9 cellular contexts compared by ENCODE assay signal in genomic region chr1:227192163-227192562, GRCh38.
A peak's percentile ranks its signal among the peaks of the same experiment; 100 is the strongest.
DNase-seq lines count a peak whose midpoint lies in the region; ATAC-seq and TF ChIP-seq lines count a peak whose summit lies in the region.
"Had no signal": no experiment of that assay in that cellular context is flagged by ENCODE, and none has a peak within 500 bp of the region (broad histone marks: within the 10 kb centered on the region; RNA-seq: fewer than 3 reads in every experiment).

No MANE protein-coding gene starts in this region.

- no peak overlapping the region for H3K27ac Mint-ChIP-seq in stimulated activated memory B cell treated with anti-CD40 and anti-IgM and Interleukin-4, amounts not matched to agents 10 μg/mL and 1 μg/mL and 100 μg/mL, for 72 hours

- no peak for TF ChIP-seq POLR2A in vagina (IDR thresholded peaks at IDR 0.05)

- intact Hi-C loops in vagina (cut with DNase I), result no loop called here

- H3K4me3 ChIP-seq in vagina, result no peak overlapping the region

- H3K27ac ChIP-seq in vagina, result no peak overlapping the region

- H3K36me3 ChIP-seq in vagina, result no peaks in the 10 kb centered on the region

- no peaks in the 10 kb centered on the region for H3K4me1 ChIP-seq in vagina

- H3K27me3 Mint-ChIP-seq in stimulated activated memory B cell treated with anti-CD40 and anti-IgM and Interleukin-4, amounts not matched to agents 10 μg/mL and 1 μg/mL and 100 μg/mL, for 72 hours, result peaks cover 35% of the 10 kb centered on the region
- H3K27me3 Mint-ChIP-seq: brain had no signal

- TF ChIP-seq CTCF in vagina (IDR thresholded peaks at IDR 0.05), result no peak

- DNase-seq in AG08396 (ENCODE audit: low spot score), result peak; percentile 75
- DNase-seq in amniotic stem cell (lab: John Stamatoyannopoulos, UW), result peak; percentile 90
- peak; percentile 23 to 80 for DNase-seq in lung microvascular endothelial cell (ENCODE audit: low read depth in 2 of 2)
- DNase-seq in vagina (ENCODE audit: extremely low spot score in 2 of 2), result no peak
- no peak for DNase-seq in SK-N-DZ (ENCODE audit: low spot score)

- H3K27me3 ChIP-seq in vagina, result no peaks in the 10 kb centered on the region

- no peaks in the 10 kb centered on the region for H3K9me3 ChIP-seq in vagina

- H3K4me3 Mint-ChIP-seq in stimulated activated memory B cell treated with anti-CD40 and anti-IgM and Interleukin-4, amounts not matched to agents 10 μg/mL and 1 μg/mL and 100 μg/mL, for 72 hours, result no peak overlapping the region
- H3K4me3 Mint-ChIP-seq: brain had no signal

- no peaks in the 10 kb centered on the region for H3K9me3 Mint-ChIP-seq in stimulated activated memory B cell treated with anti-CD40 and anti-IgM and Interleukin-4, amounts not matched to agents 10 μg/mL and 1 μg/mL and 100 μg/mL, for 72 hours
- H3K9me3 Mint-ChIP-seq: brain had no signal

- H3K36me3 Mint-ChIP-seq in stimulated activated memory B cell treated with anti-CD40 and anti-IgM and Interleukin-4, amounts not matched to agents 10 μg/mL and 1 μg/mL and 100 μg/mL, for 72 hours, result no peaks in the 10 kb centered on the region

- ATAC-seq in GM19372 (IDR thresholded peaks at IDR 0.05; ENCODE audit: low read depth, unreplicated experiment), result peak; percentile 82
- ATAC-seq in HG03460 (IDR thresholded peaks at IDR 0.05; ENCODE audit: unreplicated experiment), result peak; percentile 87
- no peak for ATAC-seq in stimulated activated memory B cell treated with anti-CD40 and anti-IgM and Interleukin-4, amounts not matched to agents 10 μg/mL and 1 μg/mL and 100 μg/mL, for 72 hours

- H3K4me1 Mint-ChIP-seq in stimulated activated memory B cell treated with anti-CD40 and anti-IgM and Interleukin-4, amounts not matched to agents 10 μg/mL and 1 μg/mL and 100 μg/mL, for 72 hours, result no peaks in the 10 kb centered on the region
- H3K4me1 Mint-ChIP-seq: brain had no signal

Comparison
In these comparisons a context has a peak if more than half of its experiments do, and no peak if none do; other contexts are left out.
1. DNase-seq: peak in AG08396 (single experiment), amniotic stem cell (single experiment) and lung microvascular endothelial cell (2 of 2); none in vagina (0 of 2) and SK-N-DZ (single experiment).